1 cellular context compared by ENCODE assay signal in the genomic region with DNA sequence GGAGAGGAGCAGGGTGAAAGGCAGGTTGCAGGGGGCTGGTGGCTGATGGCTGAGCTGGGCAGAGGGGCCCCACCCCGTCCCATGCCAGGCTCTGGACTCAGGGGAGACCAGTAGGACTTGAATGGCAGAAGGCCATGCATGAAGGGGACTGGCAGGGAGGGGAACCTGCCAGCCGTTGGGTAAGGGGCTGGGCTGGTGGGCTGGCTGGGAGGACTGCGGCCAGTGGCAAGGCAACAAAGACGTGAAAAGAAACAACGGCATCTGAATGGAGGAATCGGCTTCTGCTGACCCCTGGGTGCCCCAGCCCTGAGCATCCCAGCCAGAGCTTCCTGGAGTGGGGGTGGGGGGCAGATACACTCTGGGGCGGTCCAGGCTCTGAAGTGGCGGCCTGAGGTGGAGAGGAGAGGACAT.
TF ChIP-seq lines count a peak whose summit lies in the region.

No MANE protein-coding gene starts in this region.

TF ChIP-seq in SK-N-SH treated with all-trans-retinoic acid at 6 μM for 48 hours, 23 proteins besides CTCF, POLR2A, EP300 and RAD21 (continued from another document):
- TF ChIP-seq, protein P1, sequence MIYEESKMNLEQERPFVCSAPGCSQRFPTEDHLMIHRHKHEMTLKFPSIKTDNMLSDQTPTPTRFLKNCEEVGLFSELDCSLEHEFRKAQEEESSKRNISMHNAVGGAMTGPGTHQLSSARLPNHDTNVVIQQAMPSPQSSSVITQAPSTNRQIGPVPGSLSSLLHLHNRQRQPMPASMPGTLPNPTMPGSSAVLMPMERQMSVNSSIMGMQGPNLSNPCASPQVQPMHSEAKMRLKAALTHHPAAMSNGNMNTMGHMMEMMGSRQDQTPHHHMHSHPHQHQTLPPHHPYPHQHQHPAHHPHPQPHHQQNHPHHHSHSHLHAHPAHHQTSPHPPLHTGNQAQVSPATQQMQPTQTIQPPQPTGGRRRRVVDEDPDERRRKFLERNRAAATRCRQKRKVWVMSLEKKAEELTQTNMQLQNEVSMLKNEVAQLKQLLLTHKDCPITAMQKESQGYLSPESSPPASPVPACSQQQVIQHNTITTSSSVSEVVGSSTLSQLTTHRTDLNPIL (CRISPR knock-in tag; IDR thresholded peaks at IDR 0.05; ENCODE audit: low read depth), result no peak
- TF ChIP-seq RARB (CRISPR knock-in tag; IDR thresholded peaks at IDR 0.05) (no peak), ZNF70 (CRISPR knock-in tag; IDR thresholded peaks at IDR 0.05) (no peak), ARNTL (CRISPR knock-in tag; IDR thresholded peaks at IDR 0.05; ENCODE audit: borderline replicate concordance, low read depth) (no peak), BACH2 (CRISPR knock-in tag; IDR thresholded peaks at IDR 0.05; ENCODE audit: borderline replicate concordance) (no peak)
- TF ChIP-seq, protein P2, sequence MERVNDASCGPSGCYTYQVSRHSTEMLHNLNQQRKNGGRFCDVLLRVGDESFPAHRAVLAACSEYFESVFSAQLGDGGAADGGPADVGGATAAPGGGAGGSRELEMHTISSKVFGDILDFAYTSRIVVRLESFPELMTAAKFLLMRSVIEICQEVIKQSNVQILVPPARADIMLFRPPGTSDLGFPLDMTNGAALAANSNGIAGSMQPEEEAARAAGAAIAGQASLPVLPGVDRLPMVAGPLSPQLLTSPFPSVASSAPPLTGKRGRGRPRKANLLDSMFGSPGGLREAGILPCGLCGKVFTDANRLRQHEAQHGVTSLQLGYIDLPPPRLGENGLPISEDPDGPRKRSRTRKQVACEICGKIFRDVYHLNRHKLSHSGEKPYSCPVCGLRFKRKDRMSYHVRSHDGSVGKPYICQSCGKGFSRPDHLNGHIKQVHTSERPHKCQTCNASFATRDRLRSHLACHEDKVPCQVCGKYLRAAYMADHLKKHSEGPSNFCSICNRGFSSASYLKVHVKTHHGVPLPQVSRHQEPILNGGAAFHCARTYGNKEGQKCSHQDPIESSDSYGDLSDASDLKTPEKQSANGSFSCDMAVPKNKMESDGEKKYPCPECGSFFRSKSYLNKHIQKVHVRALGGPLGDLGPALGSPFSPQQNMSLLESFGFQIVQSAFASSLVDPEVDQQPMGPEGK (CRISPR knock-in tag; IDR thresholded peaks at IDR 0.05; ENCODE audit: borderline replicate concordance), result no peak
